ENCODE assay signal across 23 cellular contexts in genomic region chr4:140648716-140649115, GRCh38.
DNase-seq lines count a peak whose midpoint lies in the region; FAIRE-seq and TF ChIP-seq lines count a peak whose summit lies in the region.
"Had no signal": no experiment of that assay in that cellular context is flagged by ENCODE, and none has a peak within 500 bp of the region (broad histone marks: within the 10 kb centered on the region; RNA-seq: fewer than 3 reads in every experiment).

No MANE protein-coding gene starts in this region.

- no peak overlapping the region for H3K14ac ChIP-seq in H1 (ENCODE audit: insufficient read length)

- POLR2A ChIA-PET in MCF 10A (lab: Yijun Ruan, JAX) (interaction anchor here (0.9 kb wide), 1 partner anchor 10 kb away, joined by 4 read pairs; no protein-coding TSS in a partner anchor), H1 (lab: Charles Lee; ENCODE audit: partially characterized antibody) (no interaction called here)

- TF ChIP-seq RAD21 in H1 (IDR thresholded peaks at IDR 0.05 in 1 of 2, conservative IDR thresholded peaks at IDR 0.05 in 1 of 2; ENCODE audit: low read depth in 2 of 2, low read length in 2 of 2) = no peak

- BruUV-seq in MCF 10A (replicated peaks; lab: Mats Ljungman, UMichigan) = no TSS peak

- 83% methylated on average over 2 of the region's 2 CpGs; no CpG with 5 or more reads in 1 of the 2 experiments for WGBS in H1 (ENCODE audit: extremely low coverage in 1 of 2, insufficient coverage in 1 of 2, insufficient read length in 1 of 2, insufficient replicate concordance in 2 of 2, low coverage in 1 of 2, low lambda C conversion rate in 2 of 2, missing lambda C conversion rate in 1 of 2), 2 experiments

- H2BK12ac ChIP-seq in H1 (ENCODE audit: low read depth, low read length) = no peak overlapping the region

- no peaks in the 10 kb centered on the region for H3K79me2 ChIP-seq in H1 (ENCODE audit: control insufficient read depth in 1 of 2, insufficient read depth in 2 of 2, low read length in 2 of 2)

- TF ChIP-seq POLR2A in breast epithelium (IDR thresholded peaks at IDR 0.05) = no peak
- TF ChIP-seq POLR2A in H1 (IDR thresholded peaks at IDR 0.05; ENCODE audit: control extremely low read depth in 1 of 2, low read depth in 2 of 2, low read length in 2 of 2) = no peak

- CTCF ChIA-PET in MCF 10A (lab: Yijun Ruan, JAX) = interaction anchor here (0.5 to 0.6 kb wide), 2 partner anchors 474 to 1069 kb away, joined by 3 read pairs; no protein-coding TSS in a partner anchor
- CTCF ChIA-PET in H1 (lab: Charles Lee; ENCODE audit: partially characterized antibody) = interaction anchor here (0.9 to 1.5 kb wide), 3 partner anchors 13 to 42 kb away, joined by 3 read pairs; no protein-coding TSS in a partner anchor

- H3K9me3 Mint-ChIP-seq in MCF 10A (ENCODE audit: unreplicated experiment) (no peaks in the 10 kb centered on the region), nephron progenitor cell (no peaks in the 10 kb centered on the region), chondrocyte (ENCODE audit: low read depth) (no peaks in the 10 kb centered on the region)
- H3K9me3 Mint-ChIP-seq: CD8-positive, alpha-beta memory T cell had no signal

- H3K9me3 ChIP-seq in breast epithelium = no peaks in the 10 kb centered on the region
- no peaks in the 10 kb centered on the region for H3K9me3 ChIP-seq in H1 (ENCODE audit: insufficient read depth in 2 of 2, low read depth in 1 of 2, low read length in 1 of 2)
- H3K9me3 ChIP-seq: Peyer's patch had no signal

- H3K23ac ChIP-seq in H1 (ENCODE audit: insufficient read length) = no peak overlapping the region

- peaks cover 6% of the 10 kb centered on the region for H3K36me3 ChIP-seq in breast epithelium
- H3K36me3 ChIP-seq in H1 (ENCODE audit: control insufficient read depth in 2 of 4, insufficient read depth in 4 of 4, low read length in 3 of 4) = no peaks in the 10 kb centered on the region

- H4K5ac ChIP-seq in H1 (ENCODE audit: insufficient read length, low read depth, low read length) = no peak overlapping the region

- no peak for FAIRE-seq in H1 (lab: Jason Lieb, UNC)
- FAIRE-seq: G401.6, GM12892 had no signal

- H3K23me2 ChIP-seq in H1 (ENCODE audit: low read depth, low read length) = no peaks in the 10 kb centered on the region

- H3K18ac ChIP-seq in H1 (ENCODE audit: extremely low read depth, low read length) = no peak overlapping the region

- intact Hi-C loops in breast epithelium (cut with DNase I; ENCODE audit: low total_unique reads) (no loop called here), MCF 10A (cut with micrococcal nuclease) (no loop called here)

- H2BK5ac ChIP-seq in H1 (ENCODE audit: low read depth, low read length) = no peak overlapping the region

- no peak for TF ChIP-seq EP300 in H1 (IDR thresholded peaks at IDR 0.05; ENCODE audit: borderline replicate concordance in 1 of 2, low read depth in 2 of 2, low read length in 2 of 2)

- peaks cover 37% of the 10 kb centered on the region for H3K36me3 Mint-ChIP-seq in MCF 10A (ENCODE audit: insufficient read depth, unreplicated experiment)
- H3K36me3 Mint-ChIP-seq in nephron progenitor cell (ENCODE audit: low read depth) = peaks cover 62% of the 10 kb centered on the region
- H3K36me3 Mint-ChIP-seq in chondrocyte (ENCODE audit: low read depth) = peaks cover 22% of the 10 kb centered on the region
- H3K36me3 Mint-ChIP-seq: CD8-positive, alpha-beta memory T cell had no signal

- H2BK15ac ChIP-seq in H1 (ENCODE audit: low read length) = no peak overlapping the region

- TF ChIP-seq CTCF in breast epithelium (IDR thresholded peaks at IDR 0.05) (no peak), MCF 10A (IDR thresholded peaks at IDR 0.05; ENCODE audit: unreplicated experiment) (no peak), H1 (IDR thresholded peaks at IDR 0.05; ENCODE audit: control extremely low read depth in 1 of 3, insufficient read depth in 1 of 3, low read depth in 1 of 3, low read length in 3 of 3) (no peak), nephron progenitor cell (IDR thresholded peaks at IDR 0.05) (no peak), chondrocyte (IDR thresholded peaks at IDR 0.05) (no peak)

- H3K27ac Mint-ChIP-seq in MCF 10A (ENCODE audit: low read depth, unreplicated experiment) = no peak overlapping the region
- peak overlapping the region; percentile 28 for H3K27ac Mint-ChIP-seq in nephron progenitor cell
- H3K27ac Mint-ChIP-seq in chondrocyte (ENCODE audit: unreplicated experiment) = no peak overlapping the region
- H3K27ac Mint-ChIP-seq: CD8-positive, alpha-beta memory T cell had no signal

- H3K4me1 ChIP-seq in breast epithelium (no peaks in the 10 kb centered on the region), H1 (replicated peaks in 1 of 4; ENCODE audit: control insufficient read depth in 3 of 4, insufficient read depth in 4 of 4, low read length in 3 of 4) (peaks cover 0 to 6% (median 1%) of the 10 kb centered on the region in 4 experiments; a peak in 4 of 7 replicates)
- H3K4me1 ChIP-seq: Peyer's patch had no signal

- no peak overlapping the region for H2BK120ac ChIP-seq in H1 (replicated peaks; ENCODE audit: low read depth, low read length)

- H3K4me3 Mint-ChIP-seq in MCF 10A (ENCODE audit: unreplicated experiment) = no peak overlapping the region
- no peak overlapping the region for H3K4me3 Mint-ChIP-seq in nephron progenitor cell
- no peak overlapping the region for H3K4me3 Mint-ChIP-seq in chondrocyte (ENCODE audit: unreplicated experiment)
- H3K4me3 Mint-ChIP-seq: CD8-positive, alpha-beta memory T cell had no signal

- no peaks in the 10 kb centered on the region for H4K20me1 ChIP-seq in H1 (replicated peaks in 1 of 2; ENCODE audit: control insufficient read depth in 1 of 2, insufficient read depth in 2 of 2, low read length in 2 of 2)

- H3K27ac ChIP-seq in breast epithelium = peak overlapping the region; percentile 30 to 50
- H3K27ac ChIP-seq in H1 (ENCODE audit: low read depth, low read length) = no peak overlapping the region
- H3K27ac ChIP-seq: 22Rv1, C4-2B, Peyer's patch had no signal

- H4K91ac ChIP-seq in H1 (replicated peaks; ENCODE audit: insufficient read length, low read length) = no peak overlapping the region

- no peaks in the 10 kb centered on the region for H3K79me1 ChIP-seq in H1 (ENCODE audit: low read depth, low read length)

- H3K56ac ChIP-seq in H1 (replicated peaks; ENCODE audit: insufficient read length, low read depth, low read length) = no peak overlapping the region

- peak overlapping the region; percentile 21; the same call in 1 of the 2 replicates for H2AFZ ChIP-seq in H1 (ENCODE audit: low read length)

- no peak overlapping the region for H4K8ac ChIP-seq in H1 (ENCODE audit: extremely low read depth, insufficient read depth, low read length)

- no peak overlapping the region for H2BK20ac ChIP-seq in H1 (ENCODE audit: low read length)

- no peak for DNase-seq in breast epithelium (ENCODE audit: low spot score in 2 of 2)
- DNase-seq in MCF 10A (ENCODE audit: unreplicated experiment) = no peak
- no peak for DNase-seq in H1 (ENCODE audit: low read depth in 1 of 2, low spot score in 2 of 2)
- no peak for DNase-seq in nephron progenitor cell
- DNase-seq in T-helper 2 cell = no peak
- no peak for DNase-seq in chondrocyte (ENCODE audit: low spot score)
- DNase-seq in midbrain (lab: John Stamatoyannopoulos, UW) = no peak
- no peak for DNase-seq in mesenteric fat pad (ENCODE audit: low spot score)
- DNase-seq: ACHN; Calu3; CD8-positive, alpha-beta memory T cell; DMS153; GOT3; MV-4-11; NCI-H1694; NCI-H2081; NCI-H524 treated with DMSO at 0.1 percent for 48 hours; NCI-H82; Peyer's patch had no signal

- H3K4me1 Mint-ChIP-seq in MCF 10A (ENCODE audit: insufficient read depth, unreplicated experiment) (no peaks in the 10 kb centered on the region), nephron progenitor cell (peaks cover 41% of the 10 kb centered on the region), chondrocyte (ENCODE audit: low read depth) (peaks cover 17% of the 10 kb centered on the region)
- H3K4me1 Mint-ChIP-seq: CD8-positive, alpha-beta memory T cell had no signal

- H3K27me3 Mint-ChIP-seq in MCF 10A (ENCODE audit: insufficient read depth, unreplicated experiment) (no peaks in the 10 kb centered on the region), nephron progenitor cell (ENCODE audit: low read depth, poor library complexity) (no peaks in the 10 kb centered on the region), chondrocyte (ENCODE audit: low read depth) (no peaks in the 10 kb centered on the region)

- no peak overlapping the region for H3K4ac ChIP-seq in H1 (replicated peaks; ENCODE audit: insufficient read length, low read depth, low read length)

- H3K9ac ChIP-seq in H1 (replicated peaks in 1 of 4; ENCODE audit: extremely low read depth in 1 of 4, low read depth in 3 of 4, low read length in 3 of 4) = no peak overlapping the region

- no peak overlapping the region for H2AK5ac ChIP-seq in H1 (ENCODE audit: low read depth, low read length)

- H3K27me3 ChIP-seq in breast epithelium = no peaks in the 10 kb centered on the region
- H3K27me3 ChIP-seq in H1 (replicated peaks in 1 of 4; ENCODE audit: control insufficient read depth in 3 of 4, extremely low read depth in 1 of 4, insufficient read depth in 3 of 4, low read length in 3 of 4) = no peaks in the 10 kb centered on the region
- H3K27me3 ChIP-seq: Peyer's patch had no signal

- no peak overlapping the region for H3K4me3 ChIP-seq in breast epithelium
- H3K4me3 ChIP-seq in H1 (ENCODE audit: extremely low read depth in 1 of 4, insufficient read depth in 2 of 4, low read depth in 3 of 4, low read length in 4 of 4) = no peak overlapping the region
- H3K4me3 ChIP-seq: Peyer's patch had no signal

- no peak overlapping the region for H3K4me2 ChIP-seq in H1 (ENCODE audit: insufficient read depth in 1 of 2, low read depth in 2 of 2, low read length in 2 of 2)

TF ChIP-seq in H1, 55 proteins besides CTCF, POLR2A, EP300 and RAD21 (continues in another document):
- no peak for TF ChIP-seq BACH1 (IDR thresholded peaks at IDR 0.05; ENCODE audit: low read length)
- no peak for TF ChIP-seq SAP30 (IDR thresholded peaks at IDR 0.05; ENCODE audit: insufficient read depth, insufficient replicate concordance, low read length)
- TF ChIP-seq CHD2 (IDR thresholded peaks at IDR 0.05; ENCODE audit: low read length) = no peak
- TF ChIP-seq JUN (IDR thresholded peaks at IDR 0.05; ENCODE audit: low read depth, low read length) = no peak
- TF ChIP-seq EGR1 (IDR thresholded peaks at IDR 0.05; ENCODE audit: borderline replicate concordance, low read depth, low read length) = no peak
- TF ChIP-seq NANOG (IDR thresholded peaks at IDR 0.05; ENCODE audit: insufficient read depth, low read depth, low read length, poor library complexity, severe bottlenecking) = no peak
- no peak for TF ChIP-seq CHD1 (IDR thresholded peaks at IDR 0.05; ENCODE audit: low read depth, low read length)
- TF ChIP-seq SIX5 (IDR thresholded peaks at IDR 0.05; ENCODE audit: low read depth, low read length) = no peak
- TF ChIP-seq ATF3 (IDR thresholded peaks at IDR 0.05; ENCODE audit: insufficient read depth, low read depth, low read length) = no peak
- TF ChIP-seq TEAD4 (IDR thresholded peaks at IDR 0.05; ENCODE audit: low read depth, low read length) = no peak
- no peak for TF ChIP-seq MAFK (IDR thresholded peaks at IDR 0.05; ENCODE audit: low read depth, low read length)
